Comparison of ENCODE assay signal across 1 cellular context in genomic region chr6:41427642-41428401, GRCh38.
TF ChIP-seq lines count a peak whose summit lies in the region.

No MANE protein-coding gene starts in this region.

TF ChIP-seq in HepG2, 621 proteins besides CTCF, POLR2A, EP300 and RAD21 (continued from another document and continues in another):
- TF ChIP-seq ARID4A (CRISPR knock-in tag; IDR thresholded peaks at IDR 0.05; ENCODE audit: borderline replicate concordance): no peak
- peak; percentile 39; the same call in 1 of the 2 replicates for TF ChIP-seq MYC (CRISPR knock-in tag; IDR thresholded peaks at IDR 0.05; ENCODE audit: borderline replicate concordance)
- peak; percentile 50 for TF ChIP-seq YY1 (IDR thresholded peaks at IDR 0.05; ENCODE audit: insufficient read depth, insufficient replicate concordance, low read depth, low read length)
- 0 out of 2 replicates have a peak, but pooled peaks have one; percentile 63 for TF ChIP-seq PLSCR1 (CRISPR knock-in tag; IDR thresholded peaks at IDR 0.05; ENCODE audit: borderline replicate concordance)
- peak; percentile 39; the same call in 1 of the 2 replicates for TF ChIP-seq RFXANK (CRISPR knock-in tag; IDR thresholded peaks at IDR 0.05)
- peak; percentile 32 for TF ChIP-seq HOXA3 (CRISPR knock-in tag; IDR thresholded peaks at IDR 0.05)
- TF ChIP-seq DBP (CRISPR knock-in tag; IDR thresholded peaks at IDR 0.05; ENCODE audit: not compliant biosample characterization): no peak
- TF ChIP-seq ZFP1 (CRISPR knock-in tag; IDR thresholded peaks at IDR 0.05): no peak
- peak; percentile 74; the same call in 1 of the 2 replicates for TF ChIP-seq ZFP91 (CRISPR knock-in tag; IDR thresholded peaks at IDR 0.05; ENCODE audit: borderline replicate concordance)
- no peak for TF ChIP-seq SRSF4 (IDR thresholded peaks at IDR 0.05; ENCODE audit: low read depth, low read length, poor library complexity, severe bottlenecking)
- TF ChIP-seq NFATC3 (CRISPR knock-in tag; IDR thresholded peaks at IDR 0.05): no peak
- TF ChIP-seq KDM5A (IDR thresholded peaks at IDR 0.05; ENCODE audit: borderline replicate concordance, low read length): no peak
- TF ChIP-seq ZNF563 (CRISPR knock-in tag; IDR thresholded peaks at IDR 0.05): peak; percentile 24; the same call in 1 of the 2 replicates
- TF ChIP-seq ZNF256 (CRISPR knock-in tag; conservative IDR thresholded peaks at IDR 0.05): no peak
- TF ChIP-seq AGO1 (IDR thresholded peaks at IDR 0.05; ENCODE audit: low read depth, low read length, poor library complexity, severe bottlenecking): peak; percentile 32
- no peak for TF ChIP-seq KDM4B (CRISPR knock-in tag; IDR thresholded peaks at IDR 0.05)
- TF ChIP-seq STAT6 (CRISPR knock-in tag; IDR thresholded peaks at IDR 0.05; ENCODE audit: borderline replicate concordance): no peak
- TF ChIP-seq ZBTB26 (CRISPR knock-in tag; IDR thresholded peaks at IDR 0.05; ENCODE audit: borderline replicate concordance): no peak
- no peak for TF ChIP-seq RBAK (CRISPR knock-in tag; IDR thresholded peaks at IDR 0.05)
- no peak for TF ChIP-seq CHD2 (IDR thresholded peaks at IDR 0.05; ENCODE audit: low read depth, low read length)
- TF ChIP-seq ZBTB33 (CRISPR knock-in tag; IDR thresholded peaks at IDR 0.05): no peak
- TF ChIP-seq ZNF546 (CRISPR knock-in tag; conservative IDR thresholded peaks at IDR 0.05): no peak
- TF ChIP-seq ZNF496 (CRISPR knock-in tag; IDR thresholded peaks at IDR 0.05; ENCODE audit: insufficient replicate concordance): no peak
- TF ChIP-seq ATF7-NPFF (CRISPR knock-in tag; IDR thresholded peaks at IDR 0.05; ENCODE audit: low read depth): no peak
- 0 out of 2 replicates have a peak, but pooled peaks have one; percentile 33 for TF ChIP-seq HDAC2 (CRISPR knock-in tag; IDR thresholded peaks at IDR 0.05)
- TF ChIP-seq XBP1 (CRISPR knock-in tag; IDR thresholded peaks at IDR 0.05): no peak
- TF ChIP-seq TERF1 (CRISPR knock-in tag; IDR thresholded peaks at IDR 0.05): no peak
- peak; percentile 81 for TF ChIP-seq HNRNPK (IDR thresholded peaks at IDR 0.05; ENCODE audit: low read depth, low read length, poor library complexity, severe bottlenecking)
- TF ChIP-seq ZNF142 (CRISPR knock-in tag; IDR thresholded peaks at IDR 0.05): peak; percentile 99
- TF ChIP-seq NONO (IDR thresholded peaks at IDR 0.05): no peak
- 0 out of 2 replicates have a peak, but pooled peaks have one; percentile 47 for TF ChIP-seq NONO (CRISPR knock-in tag; conservative IDR thresholded peaks at IDR 0.05)
- no peak for TF ChIP-seq BHLHE40 (IDR thresholded peaks at IDR 0.05; ENCODE audit: low read length)
- no peak for TF ChIP-seq NCOA5 (CRISPR knock-in tag; IDR thresholded peaks at IDR 0.05)
- TF ChIP-seq PRPF4 (IDR thresholded peaks at IDR 0.05; ENCODE audit: low read depth, low read length, poor library complexity, severe bottlenecking): peak; percentile 78
- 0 out of 2 replicates have a peak, but pooled peaks have one; percentile 27 for TF ChIP-seq TFDP2 (CRISPR knock-in tag; IDR thresholded peaks at IDR 0.05)
- no peak for TF ChIP-seq CREB1 (IDR thresholded peaks at IDR 0.05)
- TF ChIP-seq CREB1 (CRISPR knock-in tag; IDR thresholded peaks at IDR 0.05): no peak
